In genomic region chr11:45042560-45042959, GRCh38 we compare ENCODE assay signal across 13 cellular contexts.
DNase-seq lines count a peak whose midpoint lies in the region; ATAC-seq lines count a peak whose summit lies in the region.
"Had no signal": no experiment of that assay in that cellular context is flagged by ENCODE, and none has a peak within 500 bp of the region (broad histone marks: within the 10 kb centered on the region; RNA-seq: fewer than 3 reads in every experiment).

No MANE protein-coding gene starts in this region.

- no peak overlapping the region for H3K27ac ChIP-seq in GM23248
- H3K27ac ChIP-seq: vagina had no signal

- no peaks in the 10 kb centered on the region for H3K9me2 ChIP-seq in GM23248 (ENCODE audit: insufficient read depth)

- no peak overlapping the region for H2AFZ ChIP-seq in GM23248

- no peak overlapping the region for H3K9ac ChIP-seq in GM23248
- H3K9ac ChIP-seq in adipocyte (ENCODE audit: low read length) = no peak overlapping the region

- H3K27me3 ChIP-seq in GM23248 (replicated peaks; ENCODE audit: insufficient read depth) (no peaks in the 10 kb centered on the region), adipocyte (replicated peaks; ENCODE audit: control insufficient read depth, insufficient read depth, low read length) (peaks cover 3% of the 10 kb centered on the region)
- H3K27me3 ChIP-seq: vagina had no signal

- DNase-seq in ACHN (peak; percentile 19), GM23248 (peak; percentile 61), adipocyte (ENCODE audit: low read depth) (peak; percentile 44), inferior parietal cortex (ENCODE audit: extremely low spot score) (peak; percentile 47), T-helper 9 cell (no peak), DMS153 (lab: John Stamatoyannopoulos, UW) (no peak), activated gamma-delta T cell (lab: John Stamatoyannopoulos, UW) (no peak)
- DNase-seq: activated CD4-positive, alpha-beta T cell treated with anti-CD3 and anti-CD28 coated beads, Interleukin-2, amount 50 U/mL, for 1 hour; foreskin melanocyte; GOT3; midbrain had no signal

- ATAC-seq in HG02759 (IDR thresholded peaks at IDR 0.05; ENCODE audit: unreplicated experiment) = no peak

- 5 to 7% methylated on average over 4 of the region's 4 CpGs for WGBS in GM23248 (ENCODE audit: low coverage in 1 of 2, low lambda C conversion rate in 2 of 2, missing lambda C conversion rate in 2 of 2), 2 experiments

- H3K36me3 ChIP-seq in GM23248 (ENCODE audit: low read depth) (no peaks in the 10 kb centered on the region), adipocyte (ENCODE audit: control insufficient read depth, insufficient read depth, low read length, severe bottlenecking) (no peaks in the 10 kb centered on the region)
- H3K36me3 ChIP-seq: vagina had no signal

- H3K4me3 ChIP-seq in GM23248 = no peak overlapping the region
- no peak overlapping the region for H3K4me3 ChIP-seq in adipocyte (ENCODE audit: low read length)
- H3K4me3 ChIP-seq: vagina had no signal

- no peak overlapping the region for H3K4me2 ChIP-seq in GM23248 (ENCODE audit: unreplicated experiment)

- H3K9me3 ChIP-seq in GM23248 (ENCODE audit: low read depth) (no peaks in the 10 kb centered on the region), adipocyte (ENCODE audit: control insufficient read depth, low read length) (peaks cover 16% of the 10 kb centered on the region)

- H3F3A ChIP-seq in GM23248 (ENCODE audit: insufficient read depth) = peaks cover 5% of the 10 kb centered on the region; the same call in 1 of the 2 replicates

- H3K79me2 ChIP-seq in GM23248 (ENCODE audit: insufficient read depth) = no peaks in the 10 kb centered on the region

- H4K20me1 ChIP-seq in GM23248 (ENCODE audit: insufficient read depth) = no peaks in the 10 kb centered on the region

- H3K4me1 ChIP-seq in GM23248 (ENCODE audit: insufficient read depth) (peaks cover 23% of the 10 kb centered on the region), adipocyte (ENCODE audit: control insufficient read depth, insufficient read depth, low read length) (peaks cover 29% of the 10 kb centered on the region)

- in situ Hi-C loops in ACHN (cut with HindIII; ENCODE audit: low pct_ligation_motif_present, low pct_unique_long_range_greater_than_20kb, low sequenced_read_pairs) (no loop called here), GM23248 (cut with MboI) (no loop called here)

Comparison
In these comparisons a context has a peak if more than half of its experiments do, and no peak if none do; other contexts are left out.
1. DNase-seq: peak in ACHN (single experiment), GM23248 (single experiment), adipocyte (single experiment) and inferior parietal cortex (single experiment); none in T-helper 9 cell (single experiment), DMS153 (single experiment) and activated gamma-delta T cell (single experiment).